ENCODE assay signal across 19 cellular contexts in the genomic region with DNA sequence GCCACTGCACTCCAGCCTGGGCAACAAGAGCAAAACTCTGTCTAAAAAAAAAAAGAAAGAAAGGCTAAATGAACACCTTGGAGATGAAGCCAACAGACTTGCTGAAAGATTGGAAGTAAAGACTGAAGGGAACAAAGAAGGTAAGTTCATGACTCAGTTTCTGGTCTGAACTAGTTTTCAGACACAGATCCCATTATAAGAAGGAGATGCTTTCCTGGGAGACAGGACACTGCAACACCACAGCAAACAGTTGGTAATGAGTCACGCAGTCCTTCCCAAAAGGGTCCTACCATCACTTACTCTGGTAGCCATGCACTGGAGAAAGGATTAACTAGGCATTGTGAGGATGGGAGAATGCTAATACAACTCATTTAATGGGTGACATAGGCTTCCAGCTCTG.
DNase-seq lines count a peak whose midpoint lies in the region; ATAC-seq, FAIRE-seq and TF ChIP-seq lines count a peak whose summit lies in the region.
"Had no signal": no experiment of that assay in that cellular context is flagged by ENCODE, and none has a peak within 500 bp of the region (broad histone marks: within the 10 kb centered on the region; RNA-seq: fewer than 3 reads in every experiment).

No MANE protein-coding gene starts in this region.

- H3K9ac ChIP-seq in PC-3 (ENCODE audit: low read length), result no peak overlapping the region
- no peak overlapping the region for H3K9ac ChIP-seq in keratinocyte (ENCODE audit: control insufficient read depth, extremely low read depth, insufficient read depth, low read length)
- H3K9ac ChIP-seq: GM23248 had no signal

- 92 to 100% (median 96%) methylated on average over 1 of the region's 1 CpG for WGBS in adrenal gland, 4 donors
- 94% methylated on average over 1 of the region's 1 CpG for WGBS in hepatocyte (ENCODE audit: low lambda C conversion rate, missing lambda C conversion rate)

- dilution Hi-C loops in keratinocyte (cut with MboI; ENCODE audit: extremely low pct_ligation_motif_present, low sequenced_read_pairs), result no loop called here

- ATAC-seq in PC-3, result no peak
- ATAC-seq: A549, HepG2 had no signal

- DNase-seq in PC-3 (peak; percentile 22), bronchial epithelial cell (ENCODE audit: low read depth) (peak; percentile 76), keratinocyte (ENCODE audit: low read depth, low spot score) (no peak), adrenal gland (no peak), hepatocyte (ENCODE audit: low spot score) (no peak)
- no peak for DNase-seq in central memory CD4-positive, alpha-beta T cell
- DNase-seq: AML-193; Caco-2; CD4-positive, alpha-beta T cell; DMS153; DMS79; GDM1; GM23248 had no signal

- TF ChIP-seq POLR2A in adrenal gland (IDR thresholded peaks at IDR 0.05), result no peak

- H3K4me3 ChIP-seq in PC-3 (ENCODE audit: low read length) (no peak overlapping the region), bronchial epithelial cell (ENCODE audit: low read depth, low read length) (no peak overlapping the region), keratinocyte (ENCODE audit: control insufficient read depth in 2 of 3, extremely low read depth in 1 of 3, insufficient read depth in 2 of 3, low read depth in 1 of 3, low read length in 3 of 3) (no peak overlapping the region), adrenal gland (no peak overlapping the region), hepatocyte (no peak overlapping the region)
- H3K4me3 ChIP-seq: A549, GM23248, HAP-1 had no signal

- CTCF ChIA-PET in PC-3 (lab: Charles Lee), result no interaction called here

- H3K36me3 ChIP-seq in PC-3 (ENCODE audit: low read depth, low read length) (no peaks in the 10 kb centered on the region), bronchial epithelial cell (ENCODE audit: control insufficient read depth, insufficient read depth, low read length) (no peaks in the 10 kb centered on the region), keratinocyte (ENCODE audit: control insufficient read depth in 2 of 2, extremely low read depth in 1 of 2, insufficient read depth in 2 of 2, low read length in 2 of 2) (no peaks in the 10 kb centered on the region), adrenal gland (replicated peaks in 1 of 2) (no peaks in the 10 kb centered on the region), hepatocyte (replicated peaks; ENCODE audit: insufficient read depth, low read depth) (no peaks in the 10 kb centered on the region)
- H3K36me3 ChIP-seq: HAP-1 had no signal

- no peak overlapping the region for H3K4me2 ChIP-seq in PC-3 (ENCODE audit: low read length)
- no peak overlapping the region for H3K4me2 ChIP-seq in keratinocyte (ENCODE audit: control insufficient read depth, extremely low read depth, insufficient read depth, low read depth, low read length)
- no peak overlapping the region for H3K4me2 ChIP-seq in hepatocyte
- H3K4me2 ChIP-seq: A549 had no signal

- peak overlapping the region; percentile 38; the same call in 1 of the 2 replicates for H3K27ac ChIP-seq in PC-3 (ENCODE audit: low read length)
- no peak overlapping the region for H3K27ac ChIP-seq in keratinocyte (ENCODE audit: control insufficient read depth, insufficient read depth, low read length)
- no peak overlapping the region for H3K27ac ChIP-seq in adrenal gland
- H3K27ac ChIP-seq in hepatocyte, result no peak overlapping the region
- H3K27ac ChIP-seq: A549, C4-2B, GM23248 had no signal

- H3K9me2 ChIP-seq in PC-3 (replicated peaks; ENCODE audit: low read length), result no peaks in the 10 kb centered on the region
- no peaks in the 10 kb centered on the region for H3K9me2 ChIP-seq in hepatocyte (replicated peaks; ENCODE audit: insufficient read depth)

- H3F3A ChIP-seq in PC-3 (ENCODE audit: low read length, unreplicated experiment), result no peaks in the 10 kb centered on the region

- H4K20me1 ChIP-seq in PC-3 (ENCODE audit: low read length), result no peaks in the 10 kb centered on the region
- no peaks in the 10 kb centered on the region for H4K20me1 ChIP-seq in keratinocyte (ENCODE audit: control insufficient read depth, extremely low read depth, insufficient read depth, low read length)
- H4K20me1 ChIP-seq in hepatocyte (ENCODE audit: insufficient read depth, poor library complexity, severe bottlenecking), result no peaks in the 10 kb centered on the region

- H3K27me3 ChIP-seq in PC-3 (ENCODE audit: low read length), result no peaks in the 10 kb centered on the region
- H3K27me3 ChIP-seq in bronchial epithelial cell (ENCODE audit: control insufficient read depth, insufficient read depth, low read length), result no peaks in the 10 kb centered on the region
- H3K27me3 ChIP-seq in keratinocyte (ENCODE audit: control insufficient read depth, extremely low read depth, insufficient read depth, low read length), result no peaks in the 10 kb centered on the region
- H3K27me3 ChIP-seq in adrenal gland, result no peaks in the 10 kb centered on the region
- H3K27me3 ChIP-seq in hepatocyte, result no peaks in the 10 kb centered on the region

- no peak for FAIRE-seq in bronchial epithelial cell (lab: Jason Lieb, UNC)
- peak; percentile 75 for FAIRE-seq in keratinocyte (lab: Jason Lieb, UNC)
- FAIRE-seq: A549, GM12892, GM18507, HepG2 had no signal

- H3K4me1 ChIP-seq in PC-3 (ENCODE audit: insufficient read depth, low read length) (peaks cover 20% of the 10 kb centered on the region), keratinocyte (ENCODE audit: control insufficient read depth, extremely low read depth, insufficient read depth, low read length) (peaks cover 30% of the 10 kb centered on the region), adrenal gland (replicated peaks in 1 of 2) (peaks cover 0 to 9% of the 10 kb centered on the region in 2 donors), hepatocyte (ENCODE audit: insufficient read depth) (no peaks in the 10 kb centered on the region)
- H3K4me1 ChIP-seq: A549, Caco-2 had no signal

- TF ChIP-seq CTCF in PC-3 (conservative IDR thresholded peaks at IDR 0.05; ENCODE audit: low read depth, low read length) (no peak), bronchial epithelial cell (IDR thresholded peaks at IDR 0.05; ENCODE audit: insufficient read depth, low read length, severe bottlenecking) (no peak), keratinocyte (optimal IDR thresholded peaks at IDR 0.05 in 1 of 3, IDR thresholded peaks at IDR 0.05 in 1 of 3, conservative IDR thresholded peaks at IDR 0.05 in 1 of 3; ENCODE audit: extremely low read depth in 1 of 3, insufficient read depth in 2 of 3, low read length in 3 of 3) (no peak), adrenal gland (IDR thresholded peaks at IDR 0.05) (no peak), hepatocyte (IDR thresholded peaks at IDR 0.05; ENCODE audit: poor library complexity) (no peak)

- no TSS peak for BruUV-seq in PC-3 (replicated peaks; lab: Mats Ljungman, UMichigan)

- H2AFZ ChIP-seq in PC-3 (ENCODE audit: low read length), result no peak overlapping the region
- no peak overlapping the region for H2AFZ ChIP-seq in keratinocyte (ENCODE audit: control insufficient read depth, low read length)
- no peak overlapping the region for H2AFZ ChIP-seq in hepatocyte
- H2AFZ ChIP-seq: GM23248 had no signal

- H3K9me3 ChIP-seq in PC-3 (ENCODE audit: low read length), result no peaks in the 10 kb centered on the region
- no peaks in the 10 kb centered on the region for H3K9me3 ChIP-seq in keratinocyte (ENCODE audit: control insufficient read depth, low read depth, low read length)
- H3K9me3 ChIP-seq in adrenal gland (replicated peaks in 1 of 3), result no peaks in the 10 kb centered on the region
- H3K9me3 ChIP-seq in hepatocyte (ENCODE audit: low read depth), result no peaks in the 10 kb centered on the region
- H3K9me3 ChIP-seq: A549, Caco-2, HAP-1 had no signal

- POLR2A ChIA-PET in PC-3 (lab: Charles Lee; ENCODE audit: unreplicated experiment), result no interaction called here

- intact Hi-C loops in PC-3 (cut with micrococcal nuclease) (no loop called here), adrenal gland (cut with DNase I) (no loop called here)

- no peaks in the 10 kb centered on the region for H3K79me2 ChIP-seq in PC-3 (ENCODE audit: low read length)
- H3K79me2 ChIP-seq in keratinocyte (ENCODE audit: control insufficient read depth, insufficient read depth, low read length), result no peaks in the 10 kb centered on the region
- H3K79me2 ChIP-seq in hepatocyte, result no peaks in the 10 kb centered on the region

- peaks cover 2% of the 10 kb centered on the region for H3K9me1 ChIP-seq in keratinocyte (ENCODE audit: control insufficient read depth, extremely low read depth, insufficient read depth, low read length)

Comparison
In these comparisons a context has a peak if more than half of its experiments do, and no peak if none do; other contexts are left out.
1. DNase-seq: peak in PC-3 (single experiment) and bronchial epithelial cell (single experiment); none in keratinocyte (single experiment), central memory CD4-positive, alpha-beta T cell (single experiment), adrenal gland (0 of 7) and hepatocyte (single experiment).